ENCODE assay signal across 1 cellular context in genomic region chr3:71725279-71725991, GRCh38.
A peak's percentile ranks its signal among the peaks of the same experiment; 100 is the strongest.
TF ChIP-seq lines count a peak whose summit lies in the region.

Gene EIF4E3 (minus strand): TSS chr3:71725402. CDS start chr3:71725367, 35 bp downstream.

TF ChIP-seq in H1, 55 proteins besides CTCF, POLR2A, EP300 and RAD21:
- TF ChIP-seq NRF1 (IDR thresholded peaks at IDR 0.05; ENCODE audit: low read depth, low read length): no peak
- no peak for TF ChIP-seq CHD1 (IDR thresholded peaks at IDR 0.05; ENCODE audit: low read depth, low read length)
- TF ChIP-seq EGR1 (IDR thresholded peaks at IDR 0.05; ENCODE audit: borderline replicate concordance, low read depth, low read length): no peak
- TF ChIP-seq USF2 (IDR thresholded peaks at IDR 0.05; ENCODE audit: low read length): peak; percentile 31; the same call in 1 of the 2 replicates
- TF ChIP-seq RBBP5 (IDR thresholded peaks at IDR 0.05; ENCODE audit: borderline replicate concordance, low read depth, low read length): peak; percentile 82; the same call in 1 of the 2 replicates
- TF ChIP-seq ATF2 (IDR thresholded peaks at IDR 0.05; ENCODE audit: low read length): no peak
- TF ChIP-seq BRCA1 (IDR thresholded peaks at IDR 0.05; ENCODE audit: low read depth, low read length): no peak
- TF ChIP-seq SAP30 (IDR thresholded peaks at IDR 0.05; ENCODE audit: insufficient read depth, insufficient replicate concordance, low read length): no peak
- peak; percentile 66 for TF ChIP-seq ASH2L (IDR thresholded peaks at IDR 0.05; ENCODE audit: low read length)
- peak; percentile 52; the same call in 1 of the 2 replicates for TF ChIP-seq PHF8 (conservative IDR thresholded peaks at IDR 0.05; ENCODE audit: low read depth, low read length)
- TF ChIP-seq E2F6 (IDR thresholded peaks at IDR 0.05): peak; percentile 38
- TF ChIP-seq TAF1 (IDR thresholded peaks at IDR 0.05; ENCODE audit: low read depth, low read length): no peak
- TF ChIP-seq CTBP2 (IDR thresholded peaks at IDR 0.05; ENCODE audit: borderline replicate concordance, insufficient read depth, insufficient read length, low read length): peak; percentile 88
- TF ChIP-seq SIX5 (IDR thresholded peaks at IDR 0.05; ENCODE audit: low read depth, low read length): no peak
- TF ChIP-seq RXRA (IDR thresholded peaks at IDR 0.05; ENCODE audit: insufficient read depth, low read depth, low read length): no peak
- no peak for TF ChIP-seq ATF3 (IDR thresholded peaks at IDR 0.05; ENCODE audit: insufficient read depth, low read depth, low read length)
- TF ChIP-seq CBX8 (IDR thresholded peaks at IDR 0.05; ENCODE audit: borderline replicate concordance, low read depth, low read length): no peak
- TF ChIP-seq KDM4A (IDR thresholded peaks at IDR 0.05; ENCODE audit: low read depth, low read length, severe bottlenecking): peak; percentile 13
- TF ChIP-seq CEBPB (IDR thresholded peaks at IDR 0.05; ENCODE audit: low read depth, low read length): no peak
- no peak for TF ChIP-seq CHD7 (IDR thresholded peaks at IDR 0.05; ENCODE audit: insufficient replicate concordance, low read length)
- TF ChIP-seq CREB1 (IDR thresholded peaks at IDR 0.05): no peak
- peak; percentile 71; the same call in 1 of the 2 replicates for TF ChIP-seq YY1 (IDR thresholded peaks at IDR 0.05; ENCODE audit: low read depth, low read length)
- no peak for TF ChIP-seq ZNF274 (IDR thresholded peaks at IDR 0.05; ENCODE audit: borderline replicate concordance, extremely low read depth, low read length)
- TF ChIP-seq SP2 (IDR thresholded peaks at IDR 0.05; ENCODE audit: low read length): no peak
- peak; percentile 53; the same call in 1 of the 2 replicates for TF ChIP-seq POLR2AphosphoS5 (IDR thresholded peaks at IDR 0.05; ENCODE audit: low read depth, low read length)
- no peak for TF ChIP-seq FOSL1 (IDR thresholded peaks at IDR 0.05; ENCODE audit: insufficient read depth, low read depth, low read length)
- peak; percentile 94 for TF ChIP-seq MAX (IDR thresholded peaks at IDR 0.05)
- TF ChIP-seq TEAD4 (IDR thresholded peaks at IDR 0.05; ENCODE audit: low read depth, low read length): 0 out of 2 replicates have a peak, but pooled peaks have one; percentile 36
- no peak for TF ChIP-seq SIN3A (conservative IDR thresholded peaks at IDR 0.05 in 1 of 2, IDR thresholded peaks at IDR 0.05 in 1 of 2; ENCODE audit: low read depth in 1 of 2, low read length in 2 of 2)
